In genomic region chr12:120903382-120903817, GRCh38 we compare ENCODE assay signal across 8 cellular contexts. TPM values are rescaled to one million over a fixed set of nuclear protein-coding genes. Genes with fewer than 3 reads are reported as not detected.
DNase-seq lines count a peak whose midpoint lies in the region; ATAC-seq and TF ChIP-seq lines count a peak whose summit lies in the region.

No MANE protein-coding gene starts in this region.

- peak; percentile 46 for ATAC-seq in HG02885 (IDR thresholded peaks at IDR 0.05; ENCODE audit: poor library complexity, unreplicated experiment)

- H3K36me3 ChIP-seq in NT2/D1 (ENCODE audit: insufficient read depth, insufficient read length, low read length) (peaks cover 13% of the 10 kb centered on the region), stomach (peaks cover 0 to 12% (median 2%) of the 10 kb centered on the region in 4 donors)

- H3K9me3 ChIP-seq in NT2/D1 (ENCODE audit: insufficient read depth, low read length), result no peaks in the 10 kb centered on the region
- no peaks in the 10 kb centered on the region for H3K9me3 ChIP-seq in stomach

- H3K27ac ChIP-seq in stomach, result peak overlapping the region; percentile 84 to 96 (median 91)

- H3K4me3 ChIP-seq in NT2/D1 (ENCODE audit: insufficient read length, low read depth), result peak overlapping the region; percentile 75
- peak overlapping the region; percentile 81 for H3K4me3 ChIP-seq in fibroblast of mammary gland (ENCODE audit: control insufficient read depth, low read depth, low read length)
- H3K4me3 ChIP-seq in stomach, result peak overlapping the region; percentile 97 to 100 (median 100)

- H3K27me3 Mint-ChIP-seq in neural crest cell (ENCODE audit: low read depth), result no peaks in the 10 kb centered on the region

- H3K36me3 Mint-ChIP-seq in neural crest cell (ENCODE audit: low read depth), result peaks cover 10% of the 10 kb centered on the region

- peak overlapping the region; percentile 100 for H3K4me3 Mint-ChIP-seq in neural crest cell

- H3K27me3 ChIP-seq in NT2/D1 (ENCODE audit: insufficient read depth, insufficient read length) (peaks cover 3% of the 10 kb centered on the region), stomach (no peaks in the 10 kb centered on the region)

- no peak for TF ChIP-seq POLR2A in stomach (IDR thresholded peaks at IDR 0.05)

- peak overlapping the region; percentile 96 for H3K27ac Mint-ChIP-seq in neural crest cell (ENCODE audit: unreplicated experiment)

- TF ChIP-seq CTCF in fibroblast of mammary gland (conservative IDR thresholded peaks at IDR 0.05; ENCODE audit: control insufficient read depth, insufficient read depth, low read depth, low read length), result no peak
- TF ChIP-seq CTCF in neural crest cell (conservative IDR thresholded peaks at IDR 0.05), result no peak
- TF ChIP-seq CTCF in stomach (IDR thresholded peaks at IDR 0.05), result no peak

- TF ChIP-seq EP300 in stomach (IDR thresholded peaks at IDR 0.05), result no peak

- 0 to 1% (median 0%) methylated on average over 20 to 31 of the region's 32 CpGs for WGBS in stomach, 5 donors

- peaks cover 10% of the 10 kb centered on the region for H3K4me1 ChIP-seq in NT2/D1 (ENCODE audit: insufficient read depth, insufficient read length)
- H3K4me1 ChIP-seq in stomach, result peaks cover 12 to 53% (median 38%) of the 10 kb centered on the region in 4 donors

- peaks cover 25% of the 10 kb centered on the region for H3K4me1 Mint-ChIP-seq in neural crest cell

- intact Hi-C loops in stomach (cut with DNase I; ENCODE audit: low total_unique reads), result no loop called here

- peak overlapping the region; percentile 92 for H3K9ac ChIP-seq in NT2/D1 (ENCODE audit: insufficient read length, low read depth)

- H3K9me3 Mint-ChIP-seq in neural crest cell, result no peaks in the 10 kb centered on the region

- DNase-seq in NCI-H2227 (lab: John Stamatoyannopoulos, UW; ENCODE audit: unreplicated experiment), result peak; percentile 51
- DNase-seq in NCI-H2227 treated with DMSO at 0.1 percent for 48 hours (lab: John Stamatoyannopoulos, UW), result no peak
- no peak for DNase-seq in NT2/D1 (ENCODE audit: low read depth, low spot score)
- DNase-seq in activated T-helper 1 cell treated with Interleukin-2 at 50 U/mL for 16 hours (ENCODE audit: low read depth), result peak; percentile 56
- peak; percentile 29 for DNase-seq in fibroblast of mammary gland (ENCODE audit: low read depth)
- peak; percentile 20 for DNase-seq in neural crest cell (ENCODE audit: low read depth, low spot score)
- DNase-seq in stomach, result peak; percentile 57

RNA-seq across cellular contexts. Expression of gene SPPL3, which starts 0.8 kb away (rescaled TPM):
- 56.8 and 65.1 TPM in 2 replicates for total RNA-seq in neural crest cell
- total RNA-seq in stomach, result 10 to 100 TPM; 13.9 to 63.4 (median 23.5) TPM
- polyA plus RNA-seq in stomach, result 10 to 100 TPM in 1 of 3 donors, 1 to 10 TPM in 2; 5.0 to 13.4 (median 7.6) TPM

Comparison
In these comparisons a context has a peak if more than half of its experiments do, and no peak if none do; other contexts are left out.
1. DNase-seq: peak in NCI-H2227 (single experiment), activated T-helper 1 cell treated with Interleukin-2 at 50 U/mL for 16 hours (single experiment), fibroblast of mammary gland (single experiment), neural crest cell (single experiment) and stomach (single experiment); none in NCI-H2227 treated with DMSO at 0.1 percent for 48 hours (single experiment) and NT2/D1 (single experiment).
2. Peak in every context shown above with its lines, with median percentiles within 50 percentile points of each other: H3K4me3 ChIP-seq.